Comparison of ENCODE assay signal across 17 cellular contexts in the genomic region with DNA sequence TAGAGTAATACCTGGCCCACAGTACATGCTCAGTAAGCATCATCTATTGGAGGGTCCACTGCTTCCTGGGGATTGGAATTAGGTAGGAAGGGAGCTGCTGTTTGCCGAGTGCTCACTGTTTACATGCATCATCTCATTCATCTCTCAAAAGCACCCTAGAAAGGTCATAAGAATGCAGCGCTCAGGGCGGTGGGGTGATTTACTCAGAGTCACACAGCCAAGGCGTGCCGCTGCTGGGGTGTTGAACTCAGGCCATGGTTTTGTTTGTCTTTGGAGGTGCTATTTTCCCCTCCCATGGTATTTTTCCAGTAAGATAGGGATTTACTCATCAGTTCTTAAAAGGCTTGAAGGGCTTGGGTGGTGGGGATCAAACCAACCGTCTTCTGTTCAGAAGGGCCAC.
DNase-seq lines count a peak whose midpoint lies in the region; ATAC-seq and TF ChIP-seq lines count a peak whose summit lies in the region.
"Had no signal": no experiment of that assay in that cellular context is flagged by ENCODE, and none has a peak within 500 bp of the region (broad histone marks: within the 10 kb centered on the region; RNA-seq: fewer than 3 reads in every experiment).

No MANE protein-coding gene starts in this region.

- no peaks in the 10 kb centered on the region for H3K9me3 ChIP-seq in BLaER1 treated with 17β-estradiol and CSF1 and Interleukin-3, amounts not matched to agents 10 nM and 100 nM (replicated peaks in 1 of 11)
- no peaks in the 10 kb centered on the region for H3K9me3 ChIP-seq in mucosa of descending colon

- H3K9ac ChIP-seq in BLaER1 treated with 17β-estradiol and CSF1 and Interleukin-3, amounts not matched to agents 10 nM and 100 nM, result peak overlapping the region in 4 of 11 experiments; percentile 47 to 82 (median 73); a peak in 6 of 22 replicates

- H3K36me3 Mint-ChIP-seq in activated CD8-positive, alpha-beta T cell treated with anti-CD3 and anti-CD28 coated beads for 36 hours (ENCODE audit: low read depth), result no peaks in the 10 kb centered on the region
- H3K36me3 Mint-ChIP-seq in activated CD8-positive, alpha-beta T cell treated with anti-CD3 and anti-CD28 coated beads, Interleukin-2, amount 10 ng/mL, durations not matched to agents 7 days and 5 days (ENCODE audit: low read depth), result peaks cover 2% of the 10 kb centered on the region
- peaks cover 17% of the 10 kb centered on the region for H3K36me3 Mint-ChIP-seq in activated T-helper 17 cell treated with anti-CD3 and anti-CD28 coated beads, Interleukin-2, amount 50 U/mL, for 72 hours (ENCODE audit: low read depth)

- no peak overlapping the region for H3K4me3 Mint-ChIP-seq in activated CD8-positive, alpha-beta T cell treated with anti-CD3 and anti-CD28 coated beads for 36 hours
- no peak overlapping the region for H3K4me3 Mint-ChIP-seq in activated CD8-positive, alpha-beta T cell treated with anti-CD3 and anti-CD28 coated beads, Interleukin-2, amount 10 ng/mL, durations not matched to agents 7 days and 5 days
- no peak overlapping the region for H3K4me3 Mint-ChIP-seq in activated T-helper 17 cell treated with anti-CD3 and anti-CD28 coated beads, Interleukin-2, amount 50 U/mL, for 72 hours

- no peaks in the 10 kb centered on the region; a peak in 2 of 22 replicates for H4K20me1 ChIP-seq in BLaER1 treated with 17β-estradiol and CSF1 and Interleukin-3, amounts not matched to agents 10 nM and 100 nM

- TF ChIP-seq CTCF in activated CD8-positive, alpha-beta T cell treated with anti-CD3 and anti-CD28 coated beads for 36 hours (IDR thresholded peaks at IDR 0.05), result no peak
- TF ChIP-seq CTCF in mucosa of descending colon (IDR thresholded peaks at IDR 0.05), result no peak

- no peak overlapping the region for H3K4me3 ChIP-seq in BLaER1 treated with 17β-estradiol and CSF1 and Interleukin-3, amounts not matched to agents 10 nM and 100 nM
- H3K4me3 ChIP-seq in mucosa of descending colon, result no peak overlapping the region

- DNase-seq in activated CD8-positive, alpha-beta T cell treated with anti-CD3 and anti-CD28 coated beads for 36 hours, result peak; percentile 39
- DNase-seq in activated CD8-positive, alpha-beta T cell treated with anti-CD3 and anti-CD28 coated beads, Interleukin-2, amount 10 ng/mL, durations not matched to agents 7 days and 5 days, result no peak
- DNase-seq in mucosa of descending colon, result no peak
- DNase-seq in effector CD8-positive, alpha-beta T cell (lab: John Stamatoyannopoulos, UW), result no peak
- no peak for DNase-seq in activated effector memory CD4-positive, alpha-beta T cell treated with anti-CD3 and anti-CD28 coated beads, Interleukin-2, amount 50 U/mL, for 16 hours
- DNase-seq: DMS 273 treated with DMSO at 0.1 percent for 48 hours, Karpas-422, MM.1S, NCI-H1694, NCI-H2107, OCI-M1, RPMI8226, SIG-M5 had no signal

- POLR2A ChIA-PET in activated CD8-positive, alpha-beta T cell treated with anti-CD3 and anti-CD28 coated beads for 36 hours (lab: Charles Lee), result no interaction called here
- POLR2A ChIA-PET in activated CD8-positive, alpha-beta T cell treated with anti-CD3 and anti-CD28 coated beads, Interleukin-2, amount 10 ng/mL, durations not matched to agents 7 days and 5 days (lab: Charles Lee), result no interaction called here

- ATAC-seq in activated CD8-positive, alpha-beta T cell treated with anti-CD3 and anti-CD28 coated beads for 36 hours, result peak; percentile 17
- ATAC-seq in activated CD8-positive, alpha-beta T cell treated with anti-CD3 and anti-CD28 coated beads, Interleukin-2, amount 10 ng/mL, durations not matched to agents 7 days and 5 days, result no peak
- peak; percentile 5 for ATAC-seq in activated T-helper 17 cell treated with anti-CD3 and anti-CD28 coated beads, Interleukin-2, amount 50 U/mL, for 72 hours (replicated peaks)
- peak; percentile 22 for ATAC-seq in mucosa of descending colon
- no peak for ATAC-seq in GM18519 (IDR thresholded peaks at IDR 0.05; ENCODE audit: low FRiP score, unreplicated experiment)

- intact Hi-C loops in activated CD8-positive, alpha-beta T cell treated with anti-CD3 and anti-CD28 coated beads for 36 hours (cut with micrococcal nuclease), result no loop called here
- intact Hi-C loops in mucosa of descending colon (cut with DNase I, micrococcal nuclease), result no loop called here

- H3K9me3 Mint-ChIP-seq in activated CD8-positive, alpha-beta T cell treated with anti-CD3 and anti-CD28 coated beads for 36 hours, result no peaks in the 10 kb centered on the region
- H3K9me3 Mint-ChIP-seq in activated CD8-positive, alpha-beta T cell treated with anti-CD3 and anti-CD28 coated beads, Interleukin-2, amount 10 ng/mL, durations not matched to agents 7 days and 5 days (ENCODE audit: insufficient read depth), result no peaks in the 10 kb centered on the region
- H3K9me3 Mint-ChIP-seq in activated T-helper 17 cell treated with anti-CD3 and anti-CD28 coated beads, Interleukin-2, amount 50 U/mL, for 72 hours, result no peaks in the 10 kb centered on the region

- H3K27ac Mint-ChIP-seq in activated CD8-positive, alpha-beta T cell treated with anti-CD3 and anti-CD28 coated beads for 36 hours, result no peak overlapping the region
- H3K27ac Mint-ChIP-seq in activated CD8-positive, alpha-beta T cell treated with anti-CD3 and anti-CD28 coated beads, Interleukin-2, amount 10 ng/mL, durations not matched to agents 7 days and 5 days, result no peak overlapping the region
- no peak overlapping the region for H3K27ac Mint-ChIP-seq in activated T-helper 17 cell treated with anti-CD3 and anti-CD28 coated beads, Interleukin-2, amount 50 U/mL, for 72 hours

- peaks cover 31 to 100% (median 97%) of the 10 kb centered on the region in 10 experiments for H3K4me1 ChIP-seq in BLaER1 treated with 17β-estradiol and CSF1 and Interleukin-3, amounts not matched to agents 10 nM and 100 nM
- peaks cover 6% of the 10 kb centered on the region for H3K4me1 ChIP-seq in mucosa of descending colon (ENCODE audit: low read depth)

- H3K27ac ChIP-seq in BLaER1 treated with 17β-estradiol and CSF1 and Interleukin-3, amounts not matched to agents 10 nM and 100 nM, result peak overlapping the region in 6 of 11 experiments; percentile 22 to 93 (median 82); a peak in 10 of 22 replicates
- H3K27ac ChIP-seq: C4-2B had no signal

- H3K36me3 ChIP-seq in BLaER1 treated with 17β-estradiol and CSF1 and Interleukin-3, amounts not matched to agents 10 nM and 100 nM, result peaks cover 0 to 36% (median 0%) of the 10 kb centered on the region in 11 experiments; a peak in 5 of 22 replicates
- no peaks in the 10 kb centered on the region for H3K36me3 ChIP-seq in mucosa of descending colon (ENCODE audit: low read depth)

- H3K4me2 ChIP-seq in BLaER1 treated with 17β-estradiol and CSF1 and Interleukin-3, amounts not matched to agents 10 nM and 100 nM, result peak overlapping the region in 9 of 11 experiments; percentile 54 to 94 (median 88); a peak in 16 of 22 replicates

- H3K27me3 Mint-ChIP-seq in activated CD8-positive, alpha-beta T cell treated with anti-CD3 and anti-CD28 coated beads for 36 hours, result no peaks in the 10 kb centered on the region
- H3K27me3 Mint-ChIP-seq in activated CD8-positive, alpha-beta T cell treated with anti-CD3 and anti-CD28 coated beads, Interleukin-2, amount 10 ng/mL, durations not matched to agents 7 days and 5 days (ENCODE audit: low read depth), result no peaks in the 10 kb centered on the region
- H3K27me3 Mint-ChIP-seq in activated T-helper 17 cell treated with anti-CD3 and anti-CD28 coated beads, Interleukin-2, amount 50 U/mL, for 72 hours, result no peaks in the 10 kb centered on the region

- H3K27me3 ChIP-seq in BLaER1 treated with 17β-estradiol and CSF1 and Interleukin-3, amounts not matched to agents 10 nM and 100 nM, result no peaks in the 10 kb centered on the region

- H3K4me1 Mint-ChIP-seq in activated CD8-positive, alpha-beta T cell treated with anti-CD3 and anti-CD28 coated beads for 36 hours (ENCODE audit: low read depth), result peaks cover 20% of the 10 kb centered on the region
- H3K4me1 Mint-ChIP-seq in activated CD8-positive, alpha-beta T cell treated with anti-CD3 and anti-CD28 coated beads, Interleukin-2, amount 10 ng/mL, durations not matched to agents 7 days and 5 days (ENCODE audit: low read depth), result peaks cover 23% of the 10 kb centered on the region
- peaks cover 17% of the 10 kb centered on the region for H3K4me1 Mint-ChIP-seq in activated T-helper 17 cell treated with anti-CD3 and anti-CD28 coated beads, Interleukin-2, amount 50 U/mL, for 72 hours

- CTCF ChIA-PET in activated CD8-positive, alpha-beta T cell treated with anti-CD3 and anti-CD28 coated beads for 36 hours (lab: Charles Lee), result interaction anchor here (1.3 kb wide), 1 partner anchor 230 kb away, joined by 6 read pairs; no protein-coding TSS in a partner anchor
- CTCF ChIA-PET in activated CD8-positive, alpha-beta T cell treated with anti-CD3 and anti-CD28 coated beads, Interleukin-2, amount 10 ng/mL, durations not matched to agents 7 days and 5 days (lab: Charles Lee), result interaction anchor here (1.0 kb wide), 1 partner anchor 12 kb away, joined by 3 read pairs; no protein-coding TSS in a partner anchor

Comparison
In these comparisons a context has a peak if more than half of its experiments do, and no peak if none do; other contexts are left out.
1. ATAC-seq: peak in activated CD8-positive, alpha-beta T cell treated with anti-CD3 and anti-CD28 coated beads for 36 hours (single experiment), activated T-helper 17 cell treated with anti-CD3 and anti-CD28 coated beads, Interleukin-2, amount 50 U/mL, for 72 hours (single experiment) and mucosa of descending colon (single experiment); none in activated CD8-positive, alpha-beta T cell treated with anti-CD3 and anti-CD28 coated beads, Interleukin-2, amount 10 ng/mL, durations not matched to agents 7 days and 5 days (single experiment) and GM18519 (single experiment).